ENCODE assay signal across 27 cellular contexts in genomic region chr2:218024871-218025270, GRCh38. TPM values are rescaled to one million over a fixed set of nuclear protein-coding genes. Genes with fewer than 3 reads are reported as not detected.
DNase-seq lines count a peak whose midpoint lies in the region; ATAC-seq, FAIRE-seq and TF ChIP-seq lines count a peak whose summit lies in the region.
"Had no signal": no experiment of that assay in that cellular context is flagged by ENCODE, and none has a peak within 500 bp of the region (broad histone marks: within the 10 kb centered on the region; RNA-seq: fewer than 3 reads in every experiment).

No MANE protein-coding gene starts in this region.

- H3K4me2 ChIP-seq in H1 (ENCODE audit: insufficient read depth in 1 of 2, low read depth in 2 of 2, low read length in 2 of 2) (no peak overlapping the region), PC-9 (no peak overlapping the region)
- H3K4me2 ChIP-seq: smooth muscle cell had no signal

- no peak overlapping the region for H4K91ac ChIP-seq in H1 (replicated peaks; ENCODE audit: insufficient read length, low read length)

- CTCF ChIA-PET in H1 (lab: Charles Lee; ENCODE audit: partially characterized antibody): interaction anchor here (2.1 to 5.5 kb wide), 5 partner anchors 8 to 239 kb away, joined by 7 to 22 read pairs (median 7); partner anchors contain the start of gene TNS1
- CTCF ChIA-PET in PC-9 (lab: Charles Lee): no interaction called here

- WGBS in H1 (ENCODE audit: extremely low coverage in 1 of 2, insufficient coverage in 1 of 2, insufficient read length in 1 of 2, insufficient replicate concordance in 2 of 2, low coverage in 1 of 2, low lambda C conversion rate in 2 of 2, missing lambda C conversion rate in 1 of 2), 2 experiments: 75% methylated on average over 2 of the region's 2 CpGs; no CpG with 5 or more reads in 1 of the 2 experiments
- WGBS in pancreas, 2 donors: 96 to 97% methylated on average over 2 of the region's 2 CpGs

- H2BK120ac ChIP-seq in H1 (replicated peaks; ENCODE audit: low read depth, low read length): no peak overlapping the region

- no peaks in the 10 kb centered on the region for H3K79me2 ChIP-seq in H1 (ENCODE audit: control insufficient read depth in 1 of 2, insufficient read depth in 2 of 2, low read length in 2 of 2)
- no peaks in the 10 kb centered on the region for H3K79me2 ChIP-seq in PC-9 (ENCODE audit: low read depth)

- TF ChIP-seq CTCF in H1 (IDR thresholded peaks at IDR 0.05; ENCODE audit: control extremely low read depth in 1 of 3, insufficient read depth in 1 of 3, low read depth in 1 of 3, low read length in 3 of 3) (no peak), pancreas (IDR thresholded peaks at IDR 0.05) (no peak), PC-9 (conservative IDR thresholded peaks at IDR 0.05) (no peak)

- H4K5ac ChIP-seq in H1 (ENCODE audit: insufficient read length, low read depth, low read length): no peak overlapping the region

- no peak overlapping the region for H2AK5ac ChIP-seq in H1 (ENCODE audit: low read depth, low read length)

- no peaks in the 10 kb centered on the region for H3K27me3 ChIP-seq in H1 (replicated peaks in 1 of 4; ENCODE audit: control insufficient read depth in 3 of 4, extremely low read depth in 1 of 4, insufficient read depth in 3 of 4, low read length in 3 of 4)
- H3K27me3 ChIP-seq in pancreas: no peaks in the 10 kb centered on the region
- H3K27me3 ChIP-seq in PC-9 (ENCODE audit: insufficient read depth, low read depth): peaks cover 11% of the 10 kb centered on the region; the same call in 1 of the 2 replicates
- H3K27me3 ChIP-seq: esophagus squamous epithelium, gastroesophageal sphincter, neural progenitor cell had no signal

- H4K8ac ChIP-seq in H1 (ENCODE audit: extremely low read depth, insufficient read depth, low read length): no peak overlapping the region

- H3K18ac ChIP-seq in H1 (ENCODE audit: extremely low read depth, low read length): no peak overlapping the region

- H2AFZ ChIP-seq in H1 (ENCODE audit: low read length): no peak overlapping the region
- no peak overlapping the region for H2AFZ ChIP-seq in PC-9

- H2BK5ac ChIP-seq in H1 (ENCODE audit: low read depth, low read length): no peak overlapping the region

- no peak overlapping the region for H3K4ac ChIP-seq in H1 (replicated peaks; ENCODE audit: insufficient read length, low read depth, low read length)

- FAIRE-seq in H1 (lab: Jason Lieb, UNC): no peak
- no peak for FAIRE-seq in pancreas (lab: Jason Lieb, UNC)
- FAIRE-seq: colon, H54, keratinocyte, urothelium cell line had no signal

- TF ChIP-seq EP300 in H1 (IDR thresholded peaks at IDR 0.05; ENCODE audit: borderline replicate concordance in 1 of 2, low read depth in 2 of 2, low read length in 2 of 2): no peak

- no peak overlapping the region for H2BK15ac ChIP-seq in H1 (ENCODE audit: low read length)

- intact Hi-C loops in cardiac septum (cut with DNase I): no loop called here
- intact Hi-C loops in left ventricle myocardium superior (cut with micrococcal nuclease): no loop called here
- intact Hi-C loops in pancreas (cut with DNase I): no loop called here
- intact Hi-C loops in PC-9 (cut with micrococcal nuclease; ENCODE audit: unreplicated experiment): no loop called here

- ATAC-seq in left ventricle myocardium superior (no peak), pancreas (no peak), HG02840 (IDR thresholded peaks at IDR 0.05; ENCODE audit: low FRiP score, unreplicated experiment) (no peak)
- ATAC-seq: activated CD8-positive, alpha-beta T cell treated with anti-CD3 and anti-CD28 coated beads for 36 hours; gastroesophageal sphincter had no signal

- H3F3A ChIP-seq in PC-9 (ENCODE audit: insufficient read depth, low read depth): no peaks in the 10 kb centered on the region

- no peak overlapping the region for H3K9ac ChIP-seq in H1 (replicated peaks in 1 of 4; ENCODE audit: extremely low read depth in 1 of 4, low read depth in 3 of 4, low read length in 3 of 4)
- H3K9ac ChIP-seq: neural progenitor cell had no signal

- no peaks in the 10 kb centered on the region for H4K20me1 ChIP-seq in H1 (replicated peaks in 1 of 2; ENCODE audit: control insufficient read depth in 1 of 2, insufficient read depth in 2 of 2, low read length in 2 of 2)
- no peaks in the 10 kb centered on the region for H4K20me1 ChIP-seq in PC-9 (ENCODE audit: insufficient read depth)

- H3K36me3 ChIP-seq in H1 (ENCODE audit: control insufficient read depth in 2 of 4, insufficient read depth in 4 of 4, low read length in 3 of 4) (no peaks in the 10 kb centered on the region), pancreas (no peaks in the 10 kb centered on the region), PC-9 (ENCODE audit: low read depth) (no peaks in the 10 kb centered on the region)
- H3K36me3 ChIP-seq: esophagus squamous epithelium, gastroesophageal sphincter, neural progenitor cell had no signal

- POLR2A ChIA-PET in H1 (lab: Charles Lee; ENCODE audit: partially characterized antibody): no interaction called here
- POLR2A ChIA-PET in PC-9 (lab: Charles Lee; ENCODE audit: unreplicated experiment): no interaction called here

- H3K4me1 ChIP-seq in H1 (replicated peaks in 1 of 4; ENCODE audit: control insufficient read depth in 3 of 4, insufficient read depth in 4 of 4, low read length in 3 of 4) (peaks cover 0 to 16% (median 5%) of the 10 kb centered on the region in 4 experiments; a peak in 6 of 7 replicates), pancreas (peaks cover 0 to 12% (median 9%) of the 10 kb centered on the region in 3 donors), PC-9 (replicated peaks; ENCODE audit: insufficient read depth) (no peaks in the 10 kb centered on the region)

- no peaks in the 10 kb centered on the region; the same call in 1 of the 2 replicates for H3K79me1 ChIP-seq in H1 (ENCODE audit: low read depth, low read length)

- no peaks in the 10 kb centered on the region for H3K9me3 ChIP-seq in H1 (ENCODE audit: insufficient read depth in 2 of 2, low read depth in 1 of 2, low read length in 1 of 2)
- no peaks in the 10 kb centered on the region for H3K9me3 ChIP-seq in pancreas
- H3K9me3 ChIP-seq in PC-9 (ENCODE audit: insufficient read depth, low read depth): no peaks in the 10 kb centered on the region
- H3K9me3 ChIP-seq: esophagus squamous epithelium, gastroesophageal sphincter had no signal

- no peak for TF ChIP-seq RAD21 in H1 (IDR thresholded peaks at IDR 0.05 in 1 of 2, conservative IDR thresholded peaks at IDR 0.05 in 1 of 2; ENCODE audit: low read depth in 2 of 2, low read length in 2 of 2)

- peak overlapping the region; percentile 32; the same call in 1 of the 2 replicates for H2BK20ac ChIP-seq in H1 (ENCODE audit: low read length)

- H3K23ac ChIP-seq in H1 (ENCODE audit: insufficient read length): no peak overlapping the region

- H3K56ac ChIP-seq in H1 (replicated peaks; ENCODE audit: insufficient read length, low read depth, low read length): no peak overlapping the region

- H3K4me3 ChIP-seq in H1 (ENCODE audit: extremely low read depth in 1 of 4, insufficient read depth in 2 of 4, low read depth in 3 of 4, low read length in 4 of 4) (no peak overlapping the region), pancreas (no peak overlapping the region), PC-9 (no peak overlapping the region)
- H3K4me3 ChIP-seq: esophagus squamous epithelium, gastroesophageal sphincter, lung, neural progenitor cell, smooth muscle cell had no signal

- no peaks in the 10 kb centered on the region for H3K23me2 ChIP-seq in H1 (ENCODE audit: low read depth, low read length)

- TF ChIP-seq POLR2A in H1 (IDR thresholded peaks at IDR 0.05; ENCODE audit: control extremely low read depth in 1 of 2, low read depth in 2 of 2, low read length in 2 of 2): no peak

- peak; percentile 63 for DNase-seq in cardiac septum (ENCODE audit: low spot score)
- DNase-seq in left ventricle myocardium superior: no peak
- DNase-seq in H1 (ENCODE audit: low read depth in 1 of 2, low spot score in 2 of 2): peak in 1 of 2 experiments; percentile 31
- peak in 5 of 6 donors; percentile 1 to 45 (median 6) for DNase-seq in pancreas
- DNase-seq in PC-9: no peak
- DNase-seq in activated T-cell treated with anti-CD3 and anti-CD28 coated beads, Interleukin-2, amount 50 U/mL, for 48 hours: no peak
- DNase-seq in AG20443 (ENCODE audit: low spot score): no peak
- DNase-seq: activated CD8-positive, alpha-beta T cell treated with anti-CD3 and anti-CD28 coated beads for 36 hours; activated naive CD4-positive, alpha-beta T cell; Calu3; esophagus squamous epithelium; Karpas-422; NCI-H1436 treated with DMSO at 0.1 percent for 48 hours; NCI-H2171; NCI-H526; substantia nigra had no signal

- BruUV-seq in PC-9 (replicated peaks; lab: Mats Ljungman, UMichigan): no TSS peak

- H3K9me2 ChIP-seq in PC-9 (ENCODE audit: insufficient read depth): no peaks in the 10 kb centered on the region

- H3K14ac ChIP-seq in H1 (ENCODE audit: insufficient read length): no peak overlapping the region

- H3K27ac ChIP-seq in H1 (ENCODE audit: low read depth, low read length) (no peak overlapping the region), pancreas (no peak overlapping the region), PC-9 (no peak overlapping the region)
- H3K27ac ChIP-seq: C4-2B, gastroesophageal sphincter, neural progenitor cell had no signal

- peak overlapping the region; percentile 87; the same call in 1 of the 2 replicates for H2BK12ac ChIP-seq in H1 (ENCODE audit: low read depth, low read length)

RNA-seq across cellular contexts. Expression of gene TNS1, which starts 22.1 kb away (rescaled TPM):
- 870 TPM for total RNA-seq in cardiac septum
- total RNA-seq in left ventricle myocardium superior: 783 TPM
- 4.8 and 5.1 TPM in 2 replicates for total RNA-seq in H1 (2021; fragmentation: NEBNext Ultra II Directional; extraction: Animal tissue kit (Norgen Biotek cat#: 25700))
- polyA plus RNA-seq in H1 (2011; rRNA removed): 1.5 and 1.9 TPM in 2 replicates
- 1.3 TPM for polyA plus RNA-seq in H1 (2011; cell fraction: cytosol; rRNA removed)
- polyA plus RNA-seq in H1 (2011; cell fraction: nucleus; rRNA removed): 7.3 TPM
- 2.0 to 2.7 TPM (median 2.3 TPM) in 4 replicates for polyA plus RNA-seq in H1 (2012, experiment 1 of 2)
- 1.1 TPM for polyA plus RNA-seq in H1 (2012, experiment 2 of 2)
- 1.9 TPM for polyA plus RNA-seq in H1 (2013, experiment 1 of 2)
- polyA plus RNA-seq in H1 (2013, experiment 2 of 2): 2.0 TPM
- 11.6 and 19.6 TPM in 2 replicates for polyA minus RNA-seq in H1 (2011; rRNA and poly(A)+ RNA removed)
- polyA minus RNA-seq in H1 (2011; cell fraction: cytosol; rRNA and poly(A)+ RNA removed): 4.1 TPM
- polyA minus RNA-seq in H1 (2011; cell fraction: nucleus; rRNA and poly(A)+ RNA removed): 15.0 TPM
- total RNA-seq in pancreas: 100 to 1,000 TPM in 4 of 6 donors, 10 to 100 TPM in 2; 90.4 to 166 (median 114) TPM
- polyA plus RNA-seq in pancreas: 10 to 100 TPM; 38.5 to 93.7 TPM
- 5.5 and 6.0 TPM in 2 replicates for total RNA-seq in PC-9 (2021)

RNA-seq across cellular contexts. Expression of gene RUFY4, which starts 44.2 kb away (rescaled TPM):
- total RNA-seq in cardiac septum (not detected), left ventricle myocardium superior (not detected), pancreas (under 1 TPM in 1 of 6 donors, not detected in 5; 0.31 TPM), PC-9 (2021) (not detected in 2 replicates)
- 0.32 TPM in 1 of 2 replicates, not detected in the other for total RNA-seq in H1 (2021; fragmentation: NEBNext Ultra II Directional; extraction: Animal tissue kit (Norgen Biotek cat#: 25700))
- polyA plus RNA-seq in H1 (2011; rRNA removed) (0.38 and 0.66 TPM in 2 replicates), pancreas (under 1 TPM in 1 of 2 donors, not detected in 1; 0.08 TPM)
- polyA plus RNA-seq in H1 (2011; cell fraction: cytosol; rRNA removed): 1.0 TPM
- polyA plus RNA-seq in H1 (2011; cell fraction: nucleus; rRNA removed): 3.6 TPM
- 0.32 to 1.1 TPM (median 0.71 TPM) in 4 replicates for polyA plus RNA-seq in H1 (2012, experiment 1 of 2)
- polyA plus RNA-seq in H1 (2012, experiment 2 of 2): not detected
- polyA plus RNA-seq in H1 (2013, experiment 1 of 2): 0.30 TPM
- polyA plus RNA-seq in H1 (2013, experiment 2 of 2): 0.11 TPM
- polyA minus RNA-seq in H1 (2011; rRNA and poly(A)+ RNA removed): 0.51 and 1.2 TPM in 2 replicates
- polyA minus RNA-seq in H1 (2011; cell fraction: cytosol; rRNA and poly(A)+ RNA removed): not detected
- 1.5 TPM for polyA minus RNA-seq in H1 (2011; cell fraction: nucleus; rRNA and poly(A)+ RNA removed)
- total RNA-seq: esophagus squamous epithelium, gastroesophageal sphincter, pulmonary artery endothelial cell, smooth muscle cell had no signal
- polyA plus RNA-seq: keratinocyte had no signal

Comparison
In these comparisons a context has a peak if more than half of its experiments do, and no peak if none do; other contexts are left out.
1. DNase-seq: peak in cardiac septum (single experiment) and pancreas (5 of 6); none in left ventricle myocardium superior (single experiment), PC-9 (0 of 2), activated T-cell treated with anti-CD3 and anti-CD28 coated beads, Interleukin-2, amount 50 U/mL, for 48 hours (0 of 2) and AG20443 (single experiment).
2. RNA of gene TNS1, which starts 22.1 kb away (total RNA-seq): 870 TPM in cardiac septum (single experiment), 783 TPM in left ventricle myocardium superior (single experiment) and 90.4 to 166 TPM in pancreas; 5.5 to 6.0 TPM in PC-9 and 4.8 to 5.1 TPM in H1; every median in the first group is over 10 times any median in the second.